Comparison of ENCODE assay signal across 1 cellular context in the genomic region with DNA sequence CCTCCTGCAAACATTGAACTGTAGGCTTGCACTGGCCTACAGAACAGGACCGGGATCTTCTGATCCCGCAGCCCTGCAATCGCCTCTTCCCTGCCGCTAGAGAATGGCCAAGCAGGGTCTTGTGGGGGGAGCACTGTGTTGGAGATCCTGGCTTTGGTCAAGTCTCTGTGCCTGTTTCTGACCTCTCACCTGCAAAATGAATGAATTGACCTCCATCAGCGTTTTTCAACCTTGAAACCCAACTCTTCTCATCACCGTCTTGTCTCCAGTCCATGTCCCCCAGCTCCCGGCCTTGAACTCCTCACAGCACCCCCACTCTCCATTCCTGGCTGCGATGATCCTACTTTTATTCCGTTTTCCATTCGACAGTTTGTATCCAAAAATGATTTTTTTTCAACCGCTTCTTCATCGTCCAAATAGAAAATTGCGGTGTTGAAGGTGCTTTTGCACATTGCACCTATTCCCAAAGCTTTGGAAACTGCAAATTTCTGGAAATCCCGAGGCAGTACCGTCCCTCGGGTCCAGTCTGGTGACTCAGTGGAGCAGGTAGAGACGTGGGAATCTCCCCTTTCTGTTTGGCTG.
TF ChIP-seq lines count a peak whose summit lies in the region.

No MANE protein-coding gene starts in this region.

TF ChIP-seq in GM12878, 131 proteins besides CTCF, POLR2A, EP300 and RAD21:
- TF ChIP-seq, protein P1, sequence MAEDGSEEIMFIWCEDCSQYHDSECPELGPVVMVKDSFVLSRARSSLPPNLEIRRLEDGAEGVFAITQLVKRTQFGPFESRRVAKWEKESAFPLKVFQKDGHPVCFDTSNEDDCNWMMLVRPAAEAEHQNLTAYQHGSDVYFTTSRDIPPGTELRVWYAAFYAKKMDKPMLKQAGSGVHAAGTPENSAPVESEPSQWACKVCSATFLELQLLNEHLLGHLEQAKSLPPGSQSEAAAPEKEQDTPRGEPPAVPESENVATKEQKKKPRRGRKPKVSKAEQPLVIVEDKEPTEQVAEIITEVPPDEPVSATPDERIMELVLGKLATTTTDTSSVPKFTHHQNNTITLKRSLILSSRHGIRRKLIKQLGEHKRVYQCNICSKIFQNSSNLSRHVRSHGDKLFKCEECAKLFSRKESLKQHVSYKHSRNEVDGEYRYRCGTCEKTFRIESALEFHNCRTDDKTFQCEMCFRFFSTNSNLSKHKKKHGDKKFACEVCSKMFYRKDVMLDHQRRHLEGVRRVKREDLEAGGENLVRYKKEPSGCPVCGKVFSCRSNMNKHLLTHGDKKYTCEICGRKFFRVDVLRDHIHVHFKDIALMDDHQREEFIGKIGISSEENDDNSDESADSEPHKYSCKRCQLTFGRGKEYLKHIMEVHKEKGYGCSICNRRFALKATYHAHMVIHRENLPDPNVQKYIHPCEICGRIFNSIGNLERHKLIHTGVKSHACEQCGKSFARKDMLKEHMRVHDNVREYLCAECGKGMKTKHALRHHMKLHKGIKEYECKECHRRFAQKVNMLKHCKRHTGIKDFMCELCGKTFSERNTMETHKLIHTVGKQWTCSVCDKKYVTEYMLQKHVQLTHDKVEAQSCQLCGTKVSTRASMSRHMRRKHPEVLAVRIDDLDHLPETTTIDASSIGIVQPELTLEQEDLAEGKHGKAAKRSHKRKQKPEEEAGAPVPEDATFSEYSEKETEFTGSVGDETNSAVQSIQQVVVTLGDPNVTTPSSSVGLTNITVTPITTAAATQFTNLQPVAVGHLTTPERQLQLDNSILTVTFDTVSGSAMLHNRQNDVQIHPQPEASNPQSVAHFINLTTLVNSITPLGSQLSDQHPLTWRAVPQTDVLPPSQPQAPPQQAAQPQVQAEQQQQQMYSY (CRISPR knock-in tag; IDR thresholded peaks at IDR 0.05) = no peak
- TF ChIP-seq, protein P2, sequence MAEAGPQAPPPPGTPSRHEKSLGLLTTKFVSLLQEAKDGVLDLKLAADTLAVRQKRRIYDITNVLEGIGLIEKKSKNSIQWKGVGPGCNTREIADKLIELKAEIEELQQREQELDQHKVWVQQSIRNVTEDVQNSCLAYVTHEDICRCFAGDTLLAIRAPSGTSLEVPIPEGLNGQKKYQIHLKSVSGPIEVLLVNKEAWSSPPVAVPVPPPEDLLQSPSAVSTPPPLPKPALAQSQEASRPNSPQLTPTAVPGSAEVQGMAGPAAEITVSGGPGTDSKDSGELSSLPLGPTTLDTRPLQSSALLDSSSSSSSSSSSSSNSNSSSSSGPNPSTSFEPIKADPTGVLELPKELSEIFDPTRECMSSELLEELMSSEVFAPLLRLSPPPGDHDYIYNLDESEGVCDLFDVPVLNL (IDR thresholded peaks at IDR 0.05; ENCODE audit: low read depth, low read length) = no peak
- TF ChIP-seq CREB1 (IDR thresholded peaks at IDR 0.05; ENCODE audit: low read depth) (no peak), IKZF2 (IDR thresholded peaks at IDR 0.05) (no peak), SIX5 (IDR thresholded peaks at IDR 0.05; ENCODE audit: low read depth, low read length, severe bottlenecking) (no peak), NRF1 (conservative IDR thresholded peaks at IDR 0.05; ENCODE audit: low read depth, low read length) (no peak), IKZF1 (conservative IDR thresholded peaks at IDR 0.05) (0 out of 2 replicates have a peak, but pooled peaks have one; percentile 15), SMARCA5 (IDR thresholded peaks at IDR 0.05) (no peak), IRF4 (IDR thresholded peaks at IDR 0.05; ENCODE audit: low read depth, low read length) (no peak)
- TF ChIP-seq, protein P3, sequence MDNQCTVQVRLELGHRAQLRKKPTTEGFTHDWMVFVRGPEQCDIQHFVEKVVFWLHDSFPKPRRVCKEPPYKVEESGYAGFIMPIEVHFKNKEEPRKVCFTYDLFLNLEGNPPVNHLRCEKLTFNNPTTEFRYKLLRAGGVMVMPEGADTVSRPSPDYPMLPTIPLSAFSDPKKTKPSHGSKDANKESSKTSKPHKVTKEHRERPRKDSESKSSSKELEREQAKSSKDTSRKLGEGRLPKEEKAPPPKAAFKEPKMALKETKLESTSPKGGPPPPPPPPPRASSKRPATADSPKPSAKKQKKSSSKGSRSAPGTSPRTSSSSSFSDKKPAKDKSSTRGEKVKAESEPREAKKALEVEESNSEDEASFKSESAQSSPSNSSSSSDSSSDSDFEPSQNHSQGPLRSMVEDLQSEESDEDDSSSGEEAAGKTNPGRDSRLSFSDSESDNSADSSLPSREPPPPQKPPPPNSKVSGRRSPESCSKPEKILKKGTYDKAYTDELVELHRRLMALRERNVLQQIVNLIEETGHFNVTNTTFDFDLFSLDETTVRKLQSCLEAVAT (IDR thresholded peaks at IDR 0.05) = peak; percentile 92
- TF ChIP-seq, protein P4, sequence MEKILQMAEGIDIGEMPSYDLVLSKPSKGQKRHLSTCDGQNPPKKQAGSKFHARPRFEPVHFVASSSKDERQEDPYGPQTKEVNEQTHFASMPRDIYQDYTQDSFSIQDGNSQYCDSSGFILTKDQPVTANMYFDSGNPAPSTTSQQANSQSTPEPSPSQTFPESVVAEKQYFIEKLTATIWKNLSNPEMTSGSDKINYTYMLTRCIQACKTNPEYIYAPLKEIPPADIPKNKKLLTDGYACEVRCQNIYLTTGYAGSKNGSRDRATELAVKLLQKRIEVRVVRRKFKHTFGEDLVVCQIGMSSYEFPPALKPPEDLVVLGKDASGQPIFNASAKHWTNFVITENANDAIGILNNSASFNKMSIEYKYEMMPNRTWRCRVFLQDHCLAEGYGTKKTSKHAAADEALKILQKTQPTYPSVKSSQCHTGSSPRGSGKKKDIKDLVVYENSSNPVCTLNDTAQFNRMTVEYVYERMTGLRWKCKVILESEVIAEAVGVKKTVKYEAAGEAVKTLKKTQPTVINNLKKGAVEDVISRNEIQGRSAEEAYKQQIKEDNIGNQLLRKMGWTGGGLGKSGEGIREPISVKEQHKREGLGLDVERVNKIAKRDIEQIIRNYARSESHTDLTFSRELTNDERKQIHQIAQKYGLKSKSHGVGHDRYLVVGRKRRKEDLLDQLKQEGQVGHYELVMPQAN (conservative IDR thresholded peaks at IDR 0.05) = 0 out of 2 replicates have a peak, but pooled peaks have one; percentile 48
- TF ChIP-seq, protein P5, sequence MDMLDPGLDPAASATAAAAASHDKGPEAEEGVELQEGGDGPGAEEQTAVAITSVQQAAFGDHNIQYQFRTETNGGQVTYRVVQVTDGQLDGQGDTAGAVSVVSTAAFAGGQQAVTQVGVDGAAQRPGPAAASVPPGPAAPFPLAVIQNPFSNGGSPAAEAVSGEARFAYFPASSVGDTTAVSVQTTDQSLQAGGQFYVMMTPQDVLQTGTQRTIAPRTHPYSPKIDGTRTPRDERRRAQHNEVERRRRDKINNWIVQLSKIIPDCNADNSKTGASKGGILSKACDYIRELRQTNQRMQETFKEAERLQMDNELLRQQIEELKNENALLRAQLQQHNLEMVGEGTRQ (IDR thresholded peaks at IDR 0.05; ENCODE audit: borderline replicate concordance, low read depth, low read length) = no peak
- TF ChIP-seq, protein P6, sequence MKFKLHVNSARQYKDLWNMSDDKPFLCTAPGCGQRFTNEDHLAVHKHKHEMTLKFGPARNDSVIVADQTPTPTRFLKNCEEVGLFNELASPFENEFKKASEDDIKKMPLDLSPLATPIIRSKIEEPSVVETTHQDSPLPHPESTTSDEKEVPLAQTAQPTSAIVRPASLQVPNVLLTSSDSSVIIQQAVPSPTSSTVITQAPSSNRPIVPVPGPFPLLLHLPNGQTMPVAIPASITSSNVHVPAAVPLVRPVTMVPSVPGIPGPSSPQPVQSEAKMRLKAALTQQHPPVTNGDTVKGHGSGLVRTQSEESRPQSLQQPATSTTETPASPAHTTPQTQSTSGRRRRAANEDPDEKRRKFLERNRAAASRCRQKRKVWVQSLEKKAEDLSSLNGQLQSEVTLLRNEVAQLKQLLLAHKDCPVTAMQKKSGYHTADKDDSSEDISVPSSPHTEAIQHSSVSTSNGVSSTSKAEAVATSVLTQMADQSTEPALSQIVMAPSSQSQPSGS (IDR thresholded peaks at IDR 0.05; ENCODE audit: low read length) = no peak
- TF ChIP-seq, protein P7, sequence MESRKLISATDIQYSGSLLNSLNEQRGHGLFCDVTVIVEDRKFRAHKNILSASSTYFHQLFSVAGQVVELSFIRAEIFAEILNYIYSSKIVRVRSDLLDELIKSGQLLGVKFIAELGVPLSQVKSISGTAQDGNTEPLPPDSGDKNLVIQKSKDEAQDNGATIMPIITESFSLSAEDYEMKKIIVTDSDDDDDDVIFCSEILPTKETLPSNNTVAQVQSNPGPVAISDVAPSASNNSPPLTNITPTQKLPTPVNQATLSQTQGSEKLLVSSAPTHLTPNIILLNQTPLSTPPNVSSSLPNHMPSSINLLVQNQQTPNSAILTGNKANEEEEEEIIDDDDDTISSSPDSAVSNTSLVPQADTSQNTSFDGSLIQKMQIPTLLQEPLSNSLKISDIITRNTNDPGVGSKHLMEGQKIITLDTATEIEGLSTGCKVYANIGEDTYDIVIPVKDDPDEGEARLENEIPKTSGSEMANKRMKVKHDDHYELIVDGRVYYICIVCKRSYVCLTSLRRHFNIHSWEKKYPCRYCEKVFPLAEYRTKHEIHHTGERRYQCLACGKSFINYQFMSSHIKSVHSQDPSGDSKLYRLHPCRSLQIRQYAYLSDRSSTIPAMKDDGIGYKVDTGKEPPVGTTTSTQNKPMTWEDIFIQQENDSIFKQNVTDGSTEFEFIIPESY (IDR thresholded peaks at IDR 0.05) = no peak
